ENCODE assay signal across 19 cellular contexts in genomic region chr15:88249220-88249619, GRCh38. TPM values are rescaled to one million over a fixed set of nuclear protein-coding genes. Genes with fewer than 3 reads are reported as not detected.
"Had no signal": no experiment of that assay in that cellular context is flagged by ENCODE, and none has a peak within 500 bp of the region (broad histone marks: within the 10 kb centered on the region; RNA-seq: fewer than 3 reads in every experiment).

No MANE protein-coding gene starts in this region.

- H3K27me3 ChIP-seq: thyroid gland had no signal

- H3K9me3 ChIP-seq: lower lobe of right lung, pancreas, thyroid gland had no signal

- H3K4me3 ChIP-seq: lower lobe of right lung, pancreas, thyroid gland had no signal

- H3K27ac ChIP-seq: lower lobe of right lung, pancreas, thyroid gland, VCaP had no signal

- ATAC-seq: activated naive CD8-positive, alpha-beta T cell treated with anti-CD3 and anti-CD28 coated beads, Interleukin-2, amount 50 U/mL, for 24 hours; activated T-cell treated with anti-CD3 and anti-CD28 coated beads, Interleukin-2, amount 50 U/mL, for 4 hours; esophagus mucosa; lower lobe of right lung; natural killer cell; pancreas had no signal

- H3K4me1 ChIP-seq: pancreas had no signal

- DNase-seq: activated CD4-positive, alpha-beta T cell treated with anti-CD3 and anti-CD28 coated beads, Interleukin-2, amount 50 U/mL, for 1 hour; activated CD4-positive, CD25-positive, alpha-beta regulatory T cell treated with anti-CD3 and anti-CD28 coated beads, Interleukin-2, amount 50 U/mL, for 72 hours; activated CD8-positive, alpha-beta memory T cell treated with anti-CD3 and anti-CD28 coated beads, Interleukin-2, amount 50 U/mL, for 4 hours; activated naive CD4-positive, alpha-beta T cell treated with anti-CD3 and anti-CD28 coated beads for 36 hours; activated naive CD8-positive, alpha-beta T cell treated with anti-CD3 and anti-CD28 coated beads, Interleukin-2, amount 50 U/mL, for 24 hours; activated T-cell treated with anti-CD3 and anti-CD28 coated beads, Interleukin-2, amount 50 U/mL, for 4 hours; cortex of kidney; effector CD4-positive, alpha-beta T cell; lower lobe of right lung; natural killer cell; pancreas; stimulated activated CD4-positive, alpha-beta T cell treated with anti-CD3 and anti-CD28 coated beads, Interleukin-12 subunit alpha, Interleukin-12 subunit beta, amount 100 ng/mL, for 4 hours; stimulated activated CD4-positive, alpha-beta T cell treated with anti-CD3 and anti-CD28 coated beads, Interleukin-1b, Interleukin-23, amount 100 ng/mL, for 48 hours; stimulated activated CD8-positive, alpha-beta memory T cell treated with anti-CD3 and anti-CD28 coated beads, Interleukin-4, amount 100 ng/mL, for 48 hours; stimulated activated naive CD4-positive, alpha-beta T cell; T-helper 2 cell; thyroid gland had no signal

- H3K36me3 ChIP-seq: lower lobe of right lung, pancreas, thyroid gland had no signal

RNA-seq across cellular contexts. Expression of gene NTRK3, which starts 7.3 kb away (rescaled TPM):
- total RNA-seq: natural killer cell had no signal
